Comparison of ENCODE assay signal across 9 cellular contexts in genomic region chr4:54941994-54942552, GRCh38.
DNase-seq lines count a peak whose midpoint lies in the region; ATAC-seq and TF ChIP-seq lines count a peak whose summit lies in the region.
"Had no signal": no experiment of that assay in that cellular context is flagged by ENCODE, and none has a peak within 500 bp of the region (broad histone marks: within the 10 kb centered on the region; RNA-seq: fewer than 3 reads in every experiment).

No MANE protein-coding gene starts in this region.

- BruUV-seq in Caco-2 (replicated peaks; lab: Mats Ljungman, UMichigan): no TSS peak

- H3K36me3 Mint-ChIP-seq in Caco-2 (ENCODE audit: insufficient read depth, unreplicated experiment): no peaks in the 10 kb centered on the region

- ATAC-seq in GM18870 (IDR thresholded peaks at IDR 0.05; ENCODE audit: unreplicated experiment) (peak; percentile 61), HG02884 (IDR thresholded peaks at IDR 0.05; ENCODE audit: unreplicated experiment) (peak; percentile 60)

- DNase-seq in SHP77 (lab: John Stamatoyannopoulos, UW): peak; percentile 48 to 80
- DNase-seq in germinal center (ENCODE audit: low spot score): peak; percentile 15
- DNase-seq in ecto neural progenitor cell (ENCODE audit: low spot score): no peak
- DNase-seq in HPDE6-E6E7 (ENCODE audit: extremely low spot score): no peak
- no peak for DNase-seq in Caco-2
- no peak for DNase-seq in MG63

- no peaks in the 10 kb centered on the region for H3K27me3 ChIP-seq in Caco-2 (replicated peaks; ENCODE audit: control insufficient read depth, insufficient read depth, low read length)
- no peaks in the 10 kb centered on the region for H3K27me3 ChIP-seq in MG63

- no peaks in the 10 kb centered on the region for H3K4me1 ChIP-seq in Caco-2

- no peaks in the 10 kb centered on the region for H3K36me3 ChIP-seq in Caco-2 (ENCODE audit: control insufficient read depth, insufficient read depth, low read length)
- H3K36me3 ChIP-seq in MG63: no peaks in the 10 kb centered on the region
- H3K36me3 ChIP-seq: neutrophil had no signal

- peaks cover 6% of the 10 kb centered on the region for H3K27me3 Mint-ChIP-seq in Caco-2 (ENCODE audit: insufficient read depth, unreplicated experiment)

- intact Hi-C loops in Caco-2 (cut with micrococcal nuclease; ENCODE audit: unreplicated experiment): no loop called here

- H3K9me3 ChIP-seq in Caco-2 (no peaks in the 10 kb centered on the region), MG63 (no peaks in the 10 kb centered on the region)
- H3K9me3 ChIP-seq: neutrophil had no signal

- no peak overlapping the region for H3K27ac Mint-ChIP-seq in Caco-2 (ENCODE audit: unreplicated experiment)

- H3K9me3 Mint-ChIP-seq in Caco-2 (ENCODE audit: unreplicated experiment): no peaks in the 10 kb centered on the region

- H3K4me3 ChIP-seq in Caco-2 (ENCODE audit: low read depth, low read length) (no peak overlapping the region), MG63 (no peak overlapping the region)

- CTCF ChIA-PET in Caco-2 (lab: Charles Lee): no interaction called here

- no peak overlapping the region for H3K4me3 Mint-ChIP-seq in Caco-2 (ENCODE audit: unreplicated experiment)

- no peaks in the 10 kb centered on the region for H3K4me1 Mint-ChIP-seq in Caco-2 (ENCODE audit: low read depth, unreplicated experiment)

- POLR2A ChIA-PET in Caco-2 (lab: Charles Lee): no interaction called here

- TF ChIP-seq CTCF in Caco-2 (IDR thresholded peaks at IDR 0.05; ENCODE audit: insufficient read depth in 1 of 2, low read depth in 1 of 2, low read length in 1 of 2, severe bottlenecking in 1 of 2, unreplicated experiment in 1 of 2): no peak

Comparison
In these comparisons a context has a peak if more than half of its experiments do, and no peak if none do; other contexts are left out.
1. DNase-seq: peak in SHP77 (2 of 2) and germinal center (single experiment); none in ecto neural progenitor cell (single experiment), HPDE6-E6E7 (single experiment), Caco-2 (0 of 2) and MG63 (single experiment).